ENCODE assay signal across 16 cellular contexts in genomic region chr11:58615556-58615955, GRCh38. TPM values are rescaled to one million over a fixed set of nuclear protein-coding genes. Genes with fewer than 3 reads are reported as not detected.
DNase-seq lines count a peak whose midpoint lies in the region; ATAC-seq and TF ChIP-seq lines count a peak whose summit lies in the region.
"Had no signal": no experiment of that assay in that cellular context is flagged by ENCODE, and none has a peak within 500 bp of the region (broad histone marks: within the 10 kb centered on the region; RNA-seq: fewer than 3 reads in every experiment).

No MANE protein-coding gene starts in this region.

- BruUV-seq in IMR-90 (replicated peaks; lab: Mats Ljungman, UMichigan), result no TSS peak

- no peak for TF ChIP-seq POLR2A in IMR-90 (IDR thresholded peaks at IDR 0.05; ENCODE audit: low read depth, low read length)

- H3K4me3 ChIP-seq in IMR-90 (ENCODE audit: insufficient read depth, low read depth, low read length), result no peak overlapping the region
- no peak overlapping the region for H3K4me3 ChIP-seq in dorsolateral prefrontal cortex
- H3K4me3 ChIP-seq: BLaER1 had no signal

- H4K5ac ChIP-seq in IMR-90 (ENCODE audit: low read depth, low read length), result no peak overlapping the region

- CTCF ChIA-PET in IMR-90 (lab: Yijun Ruan, JAX), result no interaction called here

- peaks cover 12 to 21% of the 10 kb centered on the region in 2 donors for H3K4me1 Mint-ChIP-seq in natural killer cell
- H3K4me1 Mint-ChIP-seq in natural killer cell treated with Interleukin-12 subunit alpha and Interleukin-12 subunit beta and Interleukin-15 and Interleukin-18, amount 100 ng/mL, for 72 hours (ENCODE audit: low read depth in 2 of 2), result peaks cover 9 to 20% of the 10 kb centered on the region in 2 donors
- H3K4me1 Mint-ChIP-seq in memory B cell, result peaks cover 3% of the 10 kb centered on the region
- H3K4me1 Mint-ChIP-seq in stimulated activated naive B cell treated with anti-CD40 and anti-IgM and Interleukin-4, amounts not matched to agents 10 μg/mL and 1 μg/mL and 100 μg/mL, for 72 hours, result peaks cover 14 to 45% of the 10 kb centered on the region in 2 donors

- H3K36me3 ChIP-seq in IMR-90 (ENCODE audit: control insufficient read depth, insufficient read depth, low read length), result peaks cover 35% of the 10 kb centered on the region

- H3K4me3 Mint-ChIP-seq in natural killer cell, result no peak overlapping the region
- H3K4me3 Mint-ChIP-seq in natural killer cell treated with Interleukin-12 subunit alpha and Interleukin-12 subunit beta and Interleukin-15 and Interleukin-18, amount 100 ng/mL, for 72 hours, result no peak overlapping the region
- H3K4me3 Mint-ChIP-seq in memory B cell, result no peak overlapping the region
- H3K4me3 Mint-ChIP-seq in stimulated activated naive B cell treated with anti-CD40 and anti-IgM and Interleukin-4, amounts not matched to agents 10 μg/mL and 1 μg/mL and 100 μg/mL, for 72 hours, result no peak overlapping the region
- H3K4me3 Mint-ChIP-seq: CD8-positive, alpha-beta memory T cell; IgD-negative memory B cell had no signal

- H3K56ac ChIP-seq in IMR-90 (ENCODE audit: extremely low read depth, insufficient read depth, low read length), result no peak overlapping the region

- H3K9ac ChIP-seq in IMR-90 (ENCODE audit: low read depth, low read length), result no peak overlapping the region
- H3K9ac ChIP-seq: BLaER1 had no signal

- H2BK15ac ChIP-seq in IMR-90 (ENCODE audit: low read depth, low read length), result no peak overlapping the region

- H3K9me1 ChIP-seq in IMR-90 (ENCODE audit: insufficient read depth, low read length), result peaks cover 5% of the 10 kb centered on the region; the same call in 1 of the 2 replicates

- H3K27me3 Mint-ChIP-seq in natural killer cell (ENCODE audit: low read depth in 2 of 2) (no peaks in the 10 kb centered on the region), memory B cell (no peaks in the 10 kb centered on the region)
- H3K27me3 Mint-ChIP-seq in natural killer cell treated with Interleukin-12 subunit alpha and Interleukin-12 subunit beta and Interleukin-15 and Interleukin-18, amount 100 ng/mL, for 72 hours, result no peaks in the 10 kb centered on the region
- H3K27me3 Mint-ChIP-seq in stimulated activated naive B cell treated with anti-CD40 and anti-IgM and Interleukin-4, amounts not matched to agents 10 μg/mL and 1 μg/mL and 100 μg/mL, for 72 hours, result no peaks in the 10 kb centered on the region
- H3K27me3 Mint-ChIP-seq: CD8-positive, alpha-beta memory T cell; IgD-negative memory B cell had no signal

- H3K9me3 Mint-ChIP-seq in natural killer cell, result no peaks in the 10 kb centered on the region
- H3K9me3 Mint-ChIP-seq in natural killer cell treated with Interleukin-12 subunit alpha and Interleukin-12 subunit beta and Interleukin-15 and Interleukin-18, amount 100 ng/mL, for 72 hours, result no peaks in the 10 kb centered on the region
- no peaks in the 10 kb centered on the region for H3K9me3 Mint-ChIP-seq in memory B cell
- no peaks in the 10 kb centered on the region for H3K9me3 Mint-ChIP-seq in stimulated activated naive B cell treated with anti-CD40 and anti-IgM and Interleukin-4, amounts not matched to agents 10 μg/mL and 1 μg/mL and 100 μg/mL, for 72 hours
- H3K9me3 Mint-ChIP-seq: CD8-positive, alpha-beta memory T cell; IgD-negative memory B cell had no signal

- intact Hi-C loops in natural killer cell (cut with micrococcal nuclease) (no loop called here), IMR-90 (cut with micrococcal nuclease) (no loop called here), dorsolateral prefrontal cortex (cut with DNase I) (loop anchor here in 1 of 2 donors (5.0 kb wide), 1 partner anchor 38 kb away; the partner anchor contains the start of genes LPXN and ZFP91)

- no peak overlapping the region for H2BK5ac ChIP-seq in IMR-90 (ENCODE audit: low read depth, low read length, poor library complexity, severe bottlenecking)

- in situ Hi-C loops in IMR-90 (cut with MboI; ENCODE audit: low sequenced_read_pairs), result no loop called here

- H4K20me1 ChIP-seq in IMR-90 (ENCODE audit: insufficient read depth, low read length), result 0 out of 2 replicates have a peak, but pooled peaks cover 3% of the 10 kb centered on the region

- no peak overlapping the region for H4K91ac ChIP-seq in IMR-90 (ENCODE audit: insufficient read depth, low read depth, low read length)

- H3K27me3 ChIP-seq in IMR-90 (ENCODE audit: control insufficient read depth, insufficient read depth, low read length), result no peaks in the 10 kb centered on the region
- no peaks in the 10 kb centered on the region for H3K27me3 ChIP-seq in dorsolateral prefrontal cortex
- H3K27me3 ChIP-seq: BLaER1 had no signal

- no peaks in the 10 kb centered on the region for H3K9me3 ChIP-seq in IMR-90 (ENCODE audit: control insufficient read depth, insufficient read depth, low read length)
- H3K9me3 ChIP-seq: BLaER1, Caco-2 had no signal

- H3K4me2 ChIP-seq in IMR-90 (ENCODE audit: low read depth, low read length), result no peak overlapping the region
- H3K4me2 ChIP-seq: BLaER1 had no signal

- no peak overlapping the region for H4K8ac ChIP-seq in IMR-90 (ENCODE audit: low read depth in 2 of 2, low read length in 2 of 2)

- no peak overlapping the region for H3K14ac ChIP-seq in IMR-90 (replicated peaks; ENCODE audit: low read depth, low read length)

- no peak for TF ChIP-seq RAD21 in IMR-90 (IDR thresholded peaks at IDR 0.05; ENCODE audit: low read length)

- no peak overlapping the region for H2AK5ac ChIP-seq in IMR-90 (ENCODE audit: low read depth, low read length)

- no peak overlapping the region for H2AFZ ChIP-seq in IMR-90 (replicated peaks; ENCODE audit: low read length, poor library complexity)

- H3K36me3 Mint-ChIP-seq in natural killer cell (peaks cover 59% of the 10 kb centered on the region), memory B cell (peaks cover 51% of the 10 kb centered on the region)
- H3K36me3 Mint-ChIP-seq in natural killer cell treated with Interleukin-12 subunit alpha and Interleukin-12 subunit beta and Interleukin-15 and Interleukin-18, amount 100 ng/mL, for 72 hours, result peaks cover 73% of the 10 kb centered on the region
- peaks cover 63 to 70% of the 10 kb centered on the region in 2 donors for H3K36me3 Mint-ChIP-seq in stimulated activated naive B cell treated with anti-CD40 and anti-IgM and Interleukin-4, amounts not matched to agents 10 μg/mL and 1 μg/mL and 100 μg/mL, for 72 hours

- H2BK20ac ChIP-seq in IMR-90 (ENCODE audit: low read depth, low read length), result no peak overlapping the region

- no peak for ATAC-seq in natural killer cell
- no peak for ATAC-seq in natural killer cell treated with Interleukin-12 subunit alpha and Interleukin-12 subunit beta and Interleukin-15 and Interleukin-18, amount 100 ng/mL, for 72 hours
- no peak for ATAC-seq in IMR-90 (ENCODE audit: low read depth)
- ATAC-seq in memory B cell (ENCODE audit: low read depth), result no peak
- no peak for ATAC-seq in stimulated activated naive B cell treated with anti-CD40 and anti-IgM and Interleukin-4, amounts not matched to agents 10 μg/mL and 1 μg/mL and 100 μg/mL, for 72 hours (replicated peaks)

- H3K27ac ChIP-seq in IMR-90 (ENCODE audit: insufficient read depth, low read length) (no peak overlapping the region), dorsolateral prefrontal cortex (peak overlapping the region in 4 of 59 donors; percentile 2 to 65 (median 12)), substantia nigra (ENCODE audit: low read depth, low read length, poor library complexity, severe bottlenecking) (no peak overlapping the region)
- H3K27ac ChIP-seq: BLaER1 had no signal

- TF ChIP-seq CTCF in natural killer cell (IDR thresholded peaks at IDR 0.05) (no peak), IMR-90 (conservative IDR thresholded peaks at IDR 0.05; ENCODE audit: low read depth, low read length) (no peak), dorsolateral prefrontal cortex (IDR thresholded peaks at IDR 0.05 in 54 of 56, conservative IDR thresholded peaks at IDR 0.05 in 2 of 56; ENCODE audit: low read depth in 1 of 56, partially characterized antibody in 56 of 56) (no peak)

- no CpG with 5 or more reads among the region's 1 CpG for whole genome bisulfite sequencing in IMR-90 (ENCODE audit: extremely low coverage in 2 of 2, insufficient read length in 1 of 2), 2 experiments

- dilution Hi-C loops in IMR-90 (cut with HindIII; ENCODE audit: low sequenced_read_pairs, unreplicated experiment), result no loop called here

- peaks cover 34 to 39% of the 10 kb centered on the region in 2 experiments for H3K79me1 ChIP-seq in IMR-90 (ENCODE audit: low read depth in 1 of 2, low read length in 2 of 2)

- H2AK9ac ChIP-seq in IMR-90 (replicated peaks; ENCODE audit: low read depth, low read length, poor library complexity), result no peak overlapping the region

- no peak overlapping the region for H3K23ac ChIP-seq in IMR-90 (ENCODE audit: low read depth, low read length)

- POLR2A ChIA-PET in IMR-90 (lab: Charles Lee; ENCODE audit: unreplicated experiment), result no interaction called here

- H2BK120ac ChIP-seq in IMR-90 (ENCODE audit: low read depth, low read length), result no peak overlapping the region

- no peak overlapping the region for H3K4ac ChIP-seq in IMR-90 (ENCODE audit: low read depth, low read length)

- H3K18ac ChIP-seq in IMR-90 (ENCODE audit: low read depth, low read length), result no peak overlapping the region

- peaks cover 4% of the 10 kb centered on the region for H3K4me1 ChIP-seq in IMR-90 (ENCODE audit: control insufficient read depth, insufficient read depth, low read length)
- H3K4me1 ChIP-seq: Caco-2 had no signal

- DNase-seq in natural killer cell (no peak), IMR-90 (no peak), memory B cell (ENCODE audit: low spot score in 2 of 2) (no peak), dorsolateral prefrontal cortex (no peak), substantia nigra (lab: John Stamatoyannopoulos, UW) (no peak), RKO (ENCODE audit: low spot score) (no peak)
- DNase-seq in natural killer cell treated with Interleukin-12 subunit alpha and Interleukin-12 subunit beta and Interleukin-15 and Interleukin-18, amount 100 ng/mL, for 72 hours (ENCODE audit: low spot score), result no peak
- DNase-seq in stimulated activated naive B cell treated with anti-CD40 and anti-IgM and Interleukin-4, amounts not matched to agents 10 μg/mL and 1 μg/mL and 100 μg/mL, for 72 hours, result no peak
- DNase-seq: AML-193; Caco-2; CD8-positive, alpha-beta memory T cell; DMS53; GF-D8; H7 had no signal

- peak overlapping the region; percentile 6 to 7 for H3K27ac Mint-ChIP-seq in natural killer cell
- H3K27ac Mint-ChIP-seq in natural killer cell treated with Interleukin-12 subunit alpha and Interleukin-12 subunit beta and Interleukin-15 and Interleukin-18, amount 100 ng/mL, for 72 hours, result no peak overlapping the region
- peak overlapping the region; percentile 62 for H3K27ac Mint-ChIP-seq in memory B cell
- peak overlapping the region; percentile 89 for H3K27ac Mint-ChIP-seq in stimulated activated naive B cell treated with anti-CD40 and anti-IgM and Interleukin-4, amounts not matched to agents 10 μg/mL and 1 μg/mL and 100 μg/mL, for 72 hours
- H3K27ac Mint-ChIP-seq: IgD-negative memory B cell had no signal

RNA-seq across cellular contexts. Expression of gene CNTF, which starts 6.9 kb away (rescaled TPM):
- total RNA-seq in natural killer cell (1 to 10 TPM; 3.6 to 5.5 (median 4.9) TPM), IMR-90 (2012; rRNA removed) (2.3 and 3.3 TPM in 2 replicates), dorsolateral prefrontal cortex (100 to 1,000 TPM in 1 of 120 experiments, 1 to 10 TPM in 116, under 1 TPM in 2, not detected in 1; 0.87 to 298 (median 3.2) TPM)
- 1 to 10 TPM; 4.7 to 6.3 TPM for total RNA-seq in natural killer cell treated with Interleukin-12 subunit alpha and Interleukin-12 subunit beta and Interleukin-15 and Interleukin-18, amount 100 ng/mL, for 72 hours
- polyA plus RNA-seq in IMR-90 (2012; rRNA removed), result 1.1 and 1.2 TPM in 2 replicates
- 0.08 and 0.39 TPM in 2 replicates for polyA plus RNA-seq in IMR-90 (2012; cell fraction: cytosol; rRNA removed)
- 0.91 and 5.2 TPM in 2 replicates for polyA plus RNA-seq in IMR-90 (2012; cell fraction: nucleus; rRNA removed; ENCODE audit: low replicate concordance)
- polyA plus RNA-seq: CD8-positive, alpha-beta memory T cell had no signal

RNA-seq across cellular contexts. Expression of gene ZFP91, which starts 36.7 kb away (rescaled TPM):
- 10 to 100 TPM; 54.8 to 61.8 (median 57.8) TPM for total RNA-seq in natural killer cell
- 10 to 100 TPM; 52.9 to 54.3 TPM for total RNA-seq in natural killer cell treated with Interleukin-12 subunit alpha and Interleukin-12 subunit beta and Interleukin-15 and Interleukin-18, amount 100 ng/mL, for 72 hours
- total RNA-seq in IMR-90 (2012; rRNA removed), result 25.3 and 43.0 TPM in 2 replicates
- 18.1 and 20.7 TPM in 2 replicates for polyA plus RNA-seq in IMR-90 (2012; rRNA removed)
- polyA plus RNA-seq in IMR-90 (2012; cell fraction: cytosol; rRNA removed), result 3.4 and 5.3 TPM in 2 replicates
- 2.9 and 18.9 TPM in 2 replicates for polyA plus RNA-seq in IMR-90 (2012; cell fraction: nucleus; rRNA removed; ENCODE audit: low replicate concordance)
- total RNA-seq in dorsolateral prefrontal cortex, result 10 to 100 TPM; 41.4 to 67.0 (median 53.2) TPM

RNA-seq across cellular contexts. Expression of gene LPXN, which starts 39.9 kb away (rescaled TPM):
- total RNA-seq in natural killer cell, result 100 to 1,000 TPM in 1 of 3 donors, 10 to 100 TPM in 2; 81.0 to 123 (median 92.5) TPM
- total RNA-seq in natural killer cell treated with Interleukin-12 subunit alpha and Interleukin-12 subunit beta and Interleukin-15 and Interleukin-18, amount 100 ng/mL, for 72 hours, result 100 to 1,000 TPM; 239 to 243 TPM
- 11.9 and 13.4 TPM in 2 replicates for total RNA-seq in IMR-90 (2012; rRNA removed)
- 15.2 and 15.7 TPM in 2 replicates for polyA plus RNA-seq in IMR-90 (2012; rRNA removed)
- 6.9 and 10.3 TPM in 2 replicates for polyA plus RNA-seq in IMR-90 (2012; cell fraction: cytosol; rRNA removed)
- polyA plus RNA-seq in IMR-90 (2012; cell fraction: nucleus; rRNA removed; ENCODE audit: low replicate concordance), result 8.6 and 12.5 TPM in 2 replicates
- total RNA-seq in dorsolateral prefrontal cortex, result 10 to 100 TPM in 117 of 120 experiments, 1 to 10 TPM in 3; 8.8 to 21.0 (median 14.8) TPM

Comparison
In these comparisons a context has a peak if more than half of its experiments do, and no peak if none do; other contexts are left out.
1. H3K27ac Mint-ChIP-seq: peak in natural killer cell (2 of 2), memory B cell (single experiment) and stimulated activated naive B cell treated with anti-CD40 and anti-IgM and Interleukin-4, amounts not matched to agents 10 μg/mL and 1 μg/mL and 100 μg/mL, for 72 hours (single experiment); none in natural killer cell treated with Interleukin-12 subunit alpha and Interleukin-12 subunit beta and Interleukin-15 and Interleukin-18, amount 100 ng/mL, for 72 hours (0 of 2).